ENCODE assay signal across 20 cellular contexts in genomic region chr7:28703054-28703765, GRCh38.
DNase-seq lines count a peak whose midpoint lies in the region; ATAC-seq and TF ChIP-seq lines count a peak whose summit lies in the region.
"Had no signal": no experiment of that assay in that cellular context is flagged by ENCODE, and none has a peak within 500 bp of the region (broad histone marks: within the 10 kb centered on the region; RNA-seq: fewer than 3 reads in every experiment).

No MANE protein-coding gene starts in this region.

- H3K27ac Mint-ChIP-seq in natural killer cell = no peak overlapping the region
- H3K27ac Mint-ChIP-seq: B cell; CD4-positive, CD25-positive, alpha-beta regulatory T cell; H9 had no signal

- no peak for DNase-seq in heart left ventricle
- DNase-seq in cardiac septum (ENCODE audit: low spot score) = no peak
- DNase-seq in NCI-H524 treated with DMSO at 0.1 percent for 48 hours (lab: John Stamatoyannopoulos, UW) = peak; percentile 21
- peak; percentile 15 for DNase-seq in fibroblast of the aortic adventitia (ENCODE audit: low read depth)
- no peak for DNase-seq in natural killer cell
- no peak for DNase-seq in NCI-H128 (lab: John Stamatoyannopoulos, UW; ENCODE audit: unreplicated experiment)
- no peak for DNase-seq in NCI-H2227 treated with DMSO at 0.1 percent for 48 hours (lab: John Stamatoyannopoulos, UW)
- DNase-seq: CD4-positive, CD25-positive, alpha-beta regulatory T cell; COR-L47; DMS153; H9; NCI-H1105 treated with DMSO at 0.1 percent for 48 hours; NCI-H1930; NCI-H748 treated with DMSO at 0.1 percent for 48 hours; PC-3; SJCRH30 had no signal

- H3K9me3 ChIP-seq in heart left ventricle = no peaks in the 10 kb centered on the region

- H3K4me3 ChIP-seq in heart left ventricle = no peak overlapping the region
- no peak overlapping the region for H3K4me3 ChIP-seq in fibroblast of the aortic adventitia (ENCODE audit: low read depth, low read length)
- H3K4me3 ChIP-seq: GM12878, K562, SJCRH30 had no signal

- peaks cover 4 to 18% of the 10 kb centered on the region in 2 donors for H3K27me3 Mint-ChIP-seq in natural killer cell (ENCODE audit: low read depth in 2 of 2)

- H3K4me1 ChIP-seq in heart left ventricle = peaks cover 0 to 68% (median 49%) of the 10 kb centered on the region in 12 donors
- H3K4me1 ChIP-seq: SJCRH30 had no signal

- H3K4me1 Mint-ChIP-seq in natural killer cell = no peaks in the 10 kb centered on the region
- H3K4me1 Mint-ChIP-seq: CD4-positive, CD25-positive, alpha-beta regulatory T cell had no signal

- H3K36me3 Mint-ChIP-seq in natural killer cell = no peaks in the 10 kb centered on the region
- H3K36me3 Mint-ChIP-seq: CD4-positive, CD25-positive, alpha-beta regulatory T cell had no signal

- H3K36me3 ChIP-seq in heart left ventricle = no peaks in the 10 kb centered on the region
- H3K36me3 ChIP-seq: SJCRH30 had no signal

- peak overlapping the region in 1 of 12 donors; percentile 6 for H3K27ac ChIP-seq in heart left ventricle
- H3K27ac ChIP-seq: RWPE1, SJCRH30 had no signal

- intact Hi-C loops in heart left ventricle (cut with DNase I) (no loop called here), cardiac septum (cut with DNase I) (no loop called here), natural killer cell (cut with micrococcal nuclease) (no loop called here)

- H3K4me3 Mint-ChIP-seq in natural killer cell = no peak overlapping the region
- H3K4me3 Mint-ChIP-seq: B cell; CD4-positive, CD25-positive, alpha-beta regulatory T cell; H9 had no signal

- ATAC-seq in heart left ventricle (peak in 3 of 4 donors; percentile 48 to 65 (median 56)), natural killer cell (no peak)
- ATAC-seq: GM12878, K562, PC-3 had no signal

- 84 to 92% (median 88%) methylated on average over 1 of the region's 1 CpG for WGBS in heart left ventricle, 4 donors

- TF ChIP-seq POLR2A in heart left ventricle (IDR thresholded peaks at IDR 0.05) = no peak

- TF ChIP-seq CTCF in heart left ventricle (IDR thresholded peaks at IDR 0.05) (no peak), fibroblast of the aortic adventitia (IDR thresholded peaks at IDR 0.05; ENCODE audit: insufficient read depth, low read length) (no peak), natural killer cell (IDR thresholded peaks at IDR 0.05) (no peak)

- H3K9me3 Mint-ChIP-seq in natural killer cell = no peaks in the 10 kb centered on the region
- H3K9me3 Mint-ChIP-seq: H9 had no signal

- H3K27me3 ChIP-seq in heart left ventricle = no peaks in the 10 kb centered on the region
- H3K27me3 ChIP-seq: SJCRH30 had no signal

Comparison
In these comparisons a context has a peak if more than half of its experiments do, and no peak if none do; other contexts are left out.
1. ATAC-seq: peak in heart left ventricle (3 of 4); none in natural killer cell (0 of 3).
2. DNase-seq: peak in NCI-H524 treated with DMSO at 0.1 percent for 48 hours (single experiment) and fibroblast of the aortic adventitia (single experiment); none in heart left ventricle (0 of 5), cardiac septum (single experiment), natural killer cell (single experiment), NCI-H128 (single experiment) and NCI-H2227 treated with DMSO at 0.1 percent for 48 hours (single experiment).